ENCODE assay signal across 10 cellular contexts in the genomic region with DNA sequence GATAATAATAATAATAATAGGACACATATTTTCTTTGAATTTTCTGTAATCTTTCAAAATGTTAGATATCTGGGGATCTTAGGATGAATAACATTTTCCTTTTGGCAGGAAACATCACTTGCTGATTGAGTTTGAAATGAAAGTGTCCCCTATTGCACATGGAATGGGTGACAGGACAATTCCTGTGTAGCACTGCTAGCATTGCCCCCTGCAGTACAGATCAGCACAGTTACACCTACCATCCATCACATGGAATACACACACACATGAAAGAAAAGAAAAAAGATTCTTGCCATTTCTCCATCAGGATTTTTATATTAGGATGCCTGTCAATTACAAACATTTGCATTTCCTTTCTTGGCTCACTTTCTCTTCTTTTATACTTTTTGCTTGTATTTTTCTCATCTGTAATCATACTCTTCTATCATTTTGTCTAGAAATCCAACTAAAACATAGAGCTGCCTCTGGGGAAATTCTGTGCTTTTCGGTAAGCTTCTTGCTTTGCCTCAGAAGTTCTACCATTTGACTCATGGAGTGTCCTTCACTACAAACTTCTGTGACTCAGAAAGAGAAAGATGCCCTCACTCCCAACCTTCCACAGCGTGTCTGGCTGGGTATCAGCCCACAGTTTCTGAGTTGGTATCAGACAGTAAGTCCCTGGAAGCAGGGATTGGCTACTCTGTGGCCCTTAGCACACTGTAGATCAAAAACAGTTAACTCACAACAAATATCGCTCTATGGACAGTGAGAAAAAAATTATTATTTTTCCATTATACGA.
DNase-seq lines count a peak whose midpoint lies in the region; ATAC-seq and TF ChIP-seq lines count a peak whose summit lies in the region.
"Had no signal": no experiment of that assay in that cellular context is flagged by ENCODE, and none has a peak within 500 bp of the region (broad histone marks: within the 10 kb centered on the region; RNA-seq: fewer than 3 reads in every experiment).

No MANE protein-coding gene starts in this region.

- H3K36me3 ChIP-seq in naive thymus-derived CD4-positive, alpha-beta T cell (ENCODE audit: control insufficient read depth in 2 of 3, insufficient read depth in 3 of 3, low read length in 3 of 3): no peaks in the 10 kb centered on the region

- no peak overlapping the region for H3K4me3 Mint-ChIP-seq in activated CD8-positive, alpha-beta T cell treated with anti-CD3 and anti-CD28 coated beads for 36 hours
- no peak overlapping the region for H3K4me3 Mint-ChIP-seq in activated CD8-positive, alpha-beta T cell treated with anti-CD3 and anti-CD28 coated beads, Interleukin-2, amount 10 ng/mL, durations not matched to agents 7 days and 5 days
- H3K4me3 Mint-ChIP-seq in stimulated activated effector memory CD8-positive, alpha-beta T cell treated with anti-CD3 and anti-CD28 coated beads, Interleukin-12 subunit alpha, Interleukin-12 subunit beta, amount 100 ng/mL, for 72 hours: no peak overlapping the region
- H3K4me3 Mint-ChIP-seq in naive thymus-derived CD4-positive, alpha-beta T cell: no peak overlapping the region

- H3K36me3 Mint-ChIP-seq in activated CD8-positive, alpha-beta T cell treated with anti-CD3 and anti-CD28 coated beads for 36 hours (ENCODE audit: low read depth): no peaks in the 10 kb centered on the region
- no peaks in the 10 kb centered on the region for H3K36me3 Mint-ChIP-seq in activated CD8-positive, alpha-beta T cell treated with anti-CD3 and anti-CD28 coated beads, Interleukin-2, amount 10 ng/mL, durations not matched to agents 7 days and 5 days (ENCODE audit: low read depth)
- no peaks in the 10 kb centered on the region for H3K36me3 Mint-ChIP-seq in stimulated activated effector memory CD8-positive, alpha-beta T cell treated with anti-CD3 and anti-CD28 coated beads, Interleukin-12 subunit alpha, Interleukin-12 subunit beta, amount 100 ng/mL, for 72 hours
- H3K36me3 Mint-ChIP-seq in naive thymus-derived CD4-positive, alpha-beta T cell: no peaks in the 10 kb centered on the region

- H3K4me1 ChIP-seq in naive thymus-derived CD4-positive, alpha-beta T cell (ENCODE audit: control insufficient read depth in 2 of 2, insufficient read depth in 2 of 2, low read length in 2 of 2): no peaks in the 10 kb centered on the region

- H3K9me3 ChIP-seq in naive thymus-derived CD4-positive, alpha-beta T cell (ENCODE audit: control insufficient read depth in 2 of 3, low read length in 3 of 3): no peaks in the 10 kb centered on the region

- TF ChIP-seq CTCF in activated CD8-positive, alpha-beta T cell treated with anti-CD3 and anti-CD28 coated beads for 36 hours (IDR thresholded peaks at IDR 0.05): no peak

- H3K4me1 Mint-ChIP-seq in activated CD8-positive, alpha-beta T cell treated with anti-CD3 and anti-CD28 coated beads for 36 hours (ENCODE audit: low read depth): peaks cover 17% of the 10 kb centered on the region
- H3K4me1 Mint-ChIP-seq in activated CD8-positive, alpha-beta T cell treated with anti-CD3 and anti-CD28 coated beads, Interleukin-2, amount 10 ng/mL, durations not matched to agents 7 days and 5 days (ENCODE audit: low read depth): peaks cover 11% of the 10 kb centered on the region
- peaks cover 7% of the 10 kb centered on the region for H3K4me1 Mint-ChIP-seq in stimulated activated effector memory CD8-positive, alpha-beta T cell treated with anti-CD3 and anti-CD28 coated beads, Interleukin-12 subunit alpha, Interleukin-12 subunit beta, amount 100 ng/mL, for 72 hours
- H3K4me1 Mint-ChIP-seq in naive thymus-derived CD4-positive, alpha-beta T cell: peaks cover 0 to 5% (median 0%) of the 10 kb centered on the region in 7 donors

- no peak overlapping the region for H3K27ac ChIP-seq in naive thymus-derived CD4-positive, alpha-beta T cell (ENCODE audit: low read depth, low read length)
- H3K27ac ChIP-seq: RWPE1 had no signal

- H3K9me3 Mint-ChIP-seq in activated CD8-positive, alpha-beta T cell treated with anti-CD3 and anti-CD28 coated beads for 36 hours: peaks cover 2% of the 10 kb centered on the region
- no peaks in the 10 kb centered on the region for H3K9me3 Mint-ChIP-seq in activated CD8-positive, alpha-beta T cell treated with anti-CD3 and anti-CD28 coated beads, Interleukin-2, amount 10 ng/mL, durations not matched to agents 7 days and 5 days (ENCODE audit: insufficient read depth)
- peaks cover 3% of the 10 kb centered on the region for H3K9me3 Mint-ChIP-seq in stimulated activated effector memory CD8-positive, alpha-beta T cell treated with anti-CD3 and anti-CD28 coated beads, Interleukin-12 subunit alpha, Interleukin-12 subunit beta, amount 100 ng/mL, for 72 hours
- peaks cover 0 to 4% (median 0%) of the 10 kb centered on the region in 11 donors for H3K9me3 Mint-ChIP-seq in naive thymus-derived CD4-positive, alpha-beta T cell

- peaks cover 2% of the 10 kb centered on the region for H3K27me3 Mint-ChIP-seq in activated CD8-positive, alpha-beta T cell treated with anti-CD3 and anti-CD28 coated beads for 36 hours
- H3K27me3 Mint-ChIP-seq in activated CD8-positive, alpha-beta T cell treated with anti-CD3 and anti-CD28 coated beads, Interleukin-2, amount 10 ng/mL, durations not matched to agents 7 days and 5 days (ENCODE audit: low read depth): no peaks in the 10 kb centered on the region
- peaks cover 0 to 9% (median 4%) of the 10 kb centered on the region in 5 donors for H3K27me3 Mint-ChIP-seq in naive thymus-derived CD4-positive, alpha-beta T cell

- DNase-seq in activated CD8-positive, alpha-beta T cell treated with anti-CD3 and anti-CD28 coated beads for 36 hours: no peak
- no peak for DNase-seq in activated CD8-positive, alpha-beta T cell treated with anti-CD3 and anti-CD28 coated beads, Interleukin-2, amount 10 ng/mL, durations not matched to agents 7 days and 5 days
- DNase-seq in UCSD-AML1 (lab: John Stamatoyannopoulos, UW; ENCODE audit: unreplicated experiment) (peak; percentile 3), SKM-1 (lab: John Stamatoyannopoulos, UW; ENCODE audit: unreplicated experiment) (no peak), cerebellar cortex (ENCODE audit: low spot score) (no peak)
- no peak for DNase-seq in stimulated activated effector memory CD8-positive, alpha-beta T cell treated with anti-CD3 and anti-CD28 coated beads, Interleukin-12 subunit alpha, Interleukin-12 subunit beta, amount 100 ng/mL, for 72 hours (ENCODE audit: low spot score in 2 of 2)
- DNase-seq in naive thymus-derived CD4-positive, alpha-beta T cell: no peak
- DNase-seq: NCI-H1092 treated with DMSO at 0.1 percent for 48 hours had no signal

- CTCF ChIA-PET in activated CD8-positive, alpha-beta T cell treated with anti-CD3 and anti-CD28 coated beads for 36 hours (lab: Charles Lee): interaction anchor here (1.3 kb wide), 1 partner anchor 13 kb away, joined by 3 read pairs; no protein-coding TSS in a partner anchor
- CTCF ChIA-PET in activated CD8-positive, alpha-beta T cell treated with anti-CD3 and anti-CD28 coated beads, Interleukin-2, amount 10 ng/mL, durations not matched to agents 7 days and 5 days (lab: Charles Lee): no interaction called here
- CTCF ChIA-PET in naive thymus-derived CD4-positive, alpha-beta T cell (lab: Charles Lee): interaction anchor here (0.7 kb wide), 1 partner anchor 90 kb away, joined by 4 read pairs; no protein-coding TSS in a partner anchor

- no peak overlapping the region for H3K4me3 ChIP-seq in naive thymus-derived CD4-positive, alpha-beta T cell (ENCODE audit: low read length)

- no peak overlapping the region for H3K27ac Mint-ChIP-seq in activated CD8-positive, alpha-beta T cell treated with anti-CD3 and anti-CD28 coated beads for 36 hours
- no peak overlapping the region for H3K27ac Mint-ChIP-seq in activated CD8-positive, alpha-beta T cell treated with anti-CD3 and anti-CD28 coated beads, Interleukin-2, amount 10 ng/mL, durations not matched to agents 7 days and 5 days
- no peak overlapping the region for H3K27ac Mint-ChIP-seq in stimulated activated effector memory CD8-positive, alpha-beta T cell treated with anti-CD3 and anti-CD28 coated beads, Interleukin-12 subunit alpha, Interleukin-12 subunit beta, amount 100 ng/mL, for 72 hours
- H3K27ac Mint-ChIP-seq in naive thymus-derived CD4-positive, alpha-beta T cell: no peak overlapping the region

- no peaks in the 10 kb centered on the region for H3K27me3 ChIP-seq in naive thymus-derived CD4-positive, alpha-beta T cell (ENCODE audit: control insufficient read depth in 2 of 2, insufficient read depth in 2 of 2, low read length in 2 of 2)

- intact Hi-C loops in activated CD8-positive, alpha-beta T cell treated with anti-CD3 and anti-CD28 coated beads for 36 hours (cut with micrococcal nuclease): no loop called here
- intact Hi-C loops in naive thymus-derived CD4-positive, alpha-beta T cell (cut with micrococcal nuclease): no loop called here

- peak; percentile 47 for ATAC-seq in activated CD8-positive, alpha-beta T cell treated with anti-CD3 and anti-CD28 coated beads for 36 hours
- ATAC-seq in activated CD8-positive, alpha-beta T cell treated with anti-CD3 and anti-CD28 coated beads, Interleukin-2, amount 10 ng/mL, durations not matched to agents 7 days and 5 days: no peak
- peak; percentile 85 for ATAC-seq in HG02759 (IDR thresholded peaks at IDR 0.05; ENCODE audit: unreplicated experiment)
- ATAC-seq in stimulated activated effector memory CD8-positive, alpha-beta T cell treated with anti-CD3 and anti-CD28 coated beads, Interleukin-12 subunit alpha, Interleukin-12 subunit beta, amount 100 ng/mL, for 72 hours: peak; percentile 94
- ATAC-seq in naive thymus-derived CD4-positive, alpha-beta T cell: no peak

- POLR2A ChIA-PET in activated CD8-positive, alpha-beta T cell treated with anti-CD3 and anti-CD28 coated beads for 36 hours (lab: Charles Lee): no interaction called here
- POLR2A ChIA-PET in activated CD8-positive, alpha-beta T cell treated with anti-CD3 and anti-CD28 coated beads, Interleukin-2, amount 10 ng/mL, durations not matched to agents 7 days and 5 days (lab: Charles Lee): no interaction called here
- POLR2A ChIA-PET in naive thymus-derived CD4-positive, alpha-beta T cell (lab: Charles Lee): no interaction called here

Comparison
In these comparisons a context has a peak if more than half of its experiments do, and no peak if none do; other contexts are left out.
1. ATAC-seq: peak in activated CD8-positive, alpha-beta T cell treated with anti-CD3 and anti-CD28 coated beads for 36 hours (single experiment), HG02759 (single experiment) and stimulated activated effector memory CD8-positive, alpha-beta T cell treated with anti-CD3 and anti-CD28 coated beads, Interleukin-12 subunit alpha, Interleukin-12 subunit beta, amount 100 ng/mL, for 72 hours (single experiment); none in activated CD8-positive, alpha-beta T cell treated with anti-CD3 and anti-CD28 coated beads, Interleukin-2, amount 10 ng/mL, durations not matched to agents 7 days and 5 days (single experiment) and naive thymus-derived CD4-positive, alpha-beta T cell (single experiment).